ENCODE assay signal across 1 cellular context in genomic region chrX:30889147-30890125, GRCh38.
TF ChIP-seq lines count a peak whose summit lies in the region.

Gene TAB3 (minus strand): TSS chrX:30889254. CDS start chrX:30859588, 29,666 bp downstream.

TF ChIP-seq in HepG2, 621 proteins besides CTCF, POLR2A, EP300 and RAD21 (continued from another document and continues in another):
- TF ChIP-seq ZSCAN5A (CRISPR knock-in tag; IDR thresholded peaks at IDR 0.05; ENCODE audit: borderline replicate concordance) (peak; percentile 70; the same call in 1 of the 2 replicates), PITX1 (CRISPR knock-in tag; IDR thresholded peaks at IDR 0.05) (no peak), ZNF710 (CRISPR knock-in tag; IDR thresholded peaks at IDR 0.05; ENCODE audit: borderline replicate concordance) (no peak), SP140L (CRISPR knock-in tag; IDR thresholded peaks at IDR 0.05; ENCODE audit: borderline replicate concordance) (no peak), NRL (CRISPR knock-in tag; IDR thresholded peaks at IDR 0.05; ENCODE audit: borderline replicate concordance) (no peak), KAT8 (CRISPR knock-in tag; IDR thresholded peaks at IDR 0.05) (peak; percentile 83), RNF2 (conservative IDR thresholded peaks at IDR 0.05; ENCODE audit: low read depth) (no peak), GPBP1L1 (CRISPR knock-in tag; IDR thresholded peaks at IDR 0.05) (no peak), SP2 (CRISPR knock-in tag; IDR thresholded peaks at IDR 0.05) (no peak), HMG20A (CRISPR knock-in tag; IDR thresholded peaks at IDR 0.05; ENCODE audit: borderline replicate concordance) (no peak), ZNF704 (CRISPR knock-in tag; IDR thresholded peaks at IDR 0.05; ENCODE audit: borderline replicate concordance) (no peak), SIN3A (IDR thresholded peaks at IDR 0.05; ENCODE audit: borderline replicate concordance, low read depth, low read length) (0 out of 2 replicates have a peak, but pooled peaks have one; percentile 40), SMAD1 (CRISPR knock-in tag; IDR thresholded peaks at IDR 0.05; ENCODE audit: borderline replicate concordance, low read depth) (no peak), ATF6 (CRISPR knock-in tag; conservative IDR thresholded peaks at IDR 0.05) (no peak), ZNF383 (CRISPR knock-in tag; IDR thresholded peaks at IDR 0.05; ENCODE audit: borderline replicate concordance) (no peak), MIER2 (CRISPR knock-in tag; IDR thresholded peaks at IDR 0.05) (no peak), ZNF136 (CRISPR knock-in tag; IDR thresholded peaks at IDR 0.05; ENCODE audit: low read depth) (no peak), U2AF1 (optimal IDR thresholded peaks at IDR 0.05; ENCODE audit: low read depth, low read length) (no peak), KDM3A (CRISPR knock-in tag; IDR thresholded peaks at IDR 0.05; ENCODE audit: low read depth) (0 out of 2 replicates have a peak, but pooled peaks have one; percentile 20), PHF8 (CRISPR knock-in tag; IDR thresholded peaks at IDR 0.05) (0 out of 2 replicates have a peak, but pooled peaks have one; percentile 5), ZNF670 (CRISPR knock-in tag; IDR thresholded peaks at IDR 0.05; ENCODE audit: borderline replicate concordance) (no peak), PAWR (CRISPR knock-in tag; IDR thresholded peaks at IDR 0.05; ENCODE audit: borderline replicate concordance) (no peak), ZNF850 (CRISPR knock-in tag; conservative IDR thresholded peaks at IDR 0.05) (no peak), PREB (CRISPR knock-in tag; IDR thresholded peaks at IDR 0.05) (no peak), ZNF414 (CRISPR knock-in tag; IDR thresholded peaks at IDR 0.05) (no peak), KLF16 (CRISPR knock-in tag; IDR thresholded peaks at IDR 0.05) (no peak), ZNF10 (CRISPR knock-in tag; IDR thresholded peaks at IDR 0.05; ENCODE audit: borderline replicate concordance, low read depth) (no peak), TERF1 (CRISPR knock-in tag; IDR thresholded peaks at IDR 0.05) (no peak), ZHX1 (CRISPR knock-in tag; IDR thresholded peaks at IDR 0.05; ENCODE audit: low read depth) (peak; percentile 56; the same call in 1 of the 2 replicates), TOPORS (CRISPR knock-in tag; IDR thresholded peaks at IDR 0.05) (peak; percentile 75; the same call in 1 of the 2 replicates), ZNF354B (CRISPR knock-in tag; IDR thresholded peaks at IDR 0.05) (no peak), GATAD1 (CRISPR knock-in tag; IDR thresholded peaks at IDR 0.05) (peak; percentile 71), ZNF761 (CRISPR knock-in tag; conservative IDR thresholded peaks at IDR 0.05) (no peak), ZBTB7B (CRISPR knock-in tag; IDR thresholded peaks at IDR 0.05) (no peak), RFX1 (IDR thresholded peaks at IDR 0.05) (no peak), MNT (IDR thresholded peaks at IDR 0.05) (no peak), ARID3A (IDR thresholded peaks at IDR 0.05; ENCODE audit: low read depth, low read length) (no peak), NFYC (CRISPR knock-in tag; IDR thresholded peaks at IDR 0.05) (no peak), MBNL3 (CRISPR knock-in tag; conservative IDR thresholded peaks at IDR 0.05) (no peak), ZNF121 (CRISPR knock-in tag; IDR thresholded peaks at IDR 0.05) (no peak), ETS1 (CRISPR knock-in tag; IDR thresholded peaks at IDR 0.05) (no peak), HNRNPK (IDR thresholded peaks at IDR 0.05; ENCODE audit: low read depth, low read length, poor library complexity, severe bottlenecking) (no peak), ZNF224 (CRISPR knock-in tag; IDR thresholded peaks at IDR 0.05) (no peak), ZNF530 (CRISPR knock-in tag; IDR thresholded peaks at IDR 0.05; ENCODE audit: low read depth) (no peak), ZNF225 (CRISPR knock-in tag; IDR thresholded peaks at IDR 0.05) (no peak)
